ENCODE assay signal across 9 cellular contexts in the genomic region with DNA sequence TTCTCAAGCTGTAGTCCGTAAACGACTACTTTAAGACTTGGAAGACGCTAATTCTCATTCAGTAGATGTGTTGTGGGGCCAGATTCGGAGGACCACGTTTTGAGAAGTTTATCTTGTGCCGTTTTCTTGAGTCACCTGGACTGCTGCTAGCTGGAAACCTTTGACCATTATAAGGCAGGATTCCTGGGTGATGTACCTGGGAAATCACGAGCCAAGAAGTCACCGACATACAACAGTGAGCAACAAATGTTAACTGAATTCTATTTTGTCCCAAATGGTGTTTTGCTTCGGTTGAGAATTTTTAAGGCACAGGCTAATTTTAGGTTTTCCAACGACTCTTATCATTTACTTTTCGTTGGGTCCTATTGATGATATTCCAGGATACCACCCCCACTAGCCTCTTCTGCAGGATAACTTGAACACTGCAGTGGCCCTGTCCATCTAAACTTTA.
DNase-seq lines count a peak whose midpoint lies in the region; ATAC-seq and TF ChIP-seq lines count a peak whose summit lies in the region.
"Had no signal": no experiment of that assay in that cellular context is flagged by ENCODE, and none has a peak within 500 bp of the region (broad histone marks: within the 10 kb centered on the region; RNA-seq: fewer than 3 reads in every experiment).

No MANE protein-coding gene starts in this region.

- H3K9me3 Mint-ChIP-seq in activated T-cell treated with anti-CD3 and anti-CD28 coated beads, Interleukin-2, amount 50 U/mL, for 72 hours = no peaks in the 10 kb centered on the region

- H4K20me1 ChIP-seq in DND-41 (ENCODE audit: insufficient read depth, low read length) (peaks cover 4% of the 10 kb centered on the region), Loucy (ENCODE audit: insufficient read depth, low read length, poor library complexity, severe bottlenecking) (no peaks in the 10 kb centered on the region)

- peak overlapping the region; percentile 64 for H3K4me2 ChIP-seq in DND-41 (ENCODE audit: insufficient read depth, low read length)
- peak overlapping the region; percentile 89 for H3K4me2 ChIP-seq in Loucy (ENCODE audit: low read depth, low read length, poor library complexity, severe bottlenecking)

- peaks cover 17% of the 10 kb centered on the region for H3F3A ChIP-seq in Loucy (ENCODE audit: low read depth)

- H3K27me3 Mint-ChIP-seq in activated T-cell treated with anti-CD3 and anti-CD28 coated beads, Interleukin-2, amount 50 U/mL, for 72 hours (ENCODE audit: low read depth) = no peaks in the 10 kb centered on the region

- peak in 1 of 4 donors; percentile 18 for TF ChIP-seq POLR2A in esophagus squamous epithelium (IDR thresholded peaks at IDR 0.05)
- TF ChIP-seq POLR2A in prostate gland (IDR thresholded peaks at IDR 0.05) = no peak

- H3K9me2 ChIP-seq in Loucy (replicated peaks; ENCODE audit: low read depth, low read length) = no peaks in the 10 kb centered on the region

- peaks cover 0 to 3% of the 10 kb centered on the region in 2 donors for H3K36me3 Mint-ChIP-seq in activated T-cell treated with anti-CD3 and anti-CD28 coated beads, Interleukin-2, amount 50 U/mL, for 72 hours (ENCODE audit: insufficient read depth in 2 of 2)

- H3K4me3 Mint-ChIP-seq in activated T-cell treated with anti-CD3 and anti-CD28 coated beads, Interleukin-2, amount 50 U/mL, for 72 hours = no peak overlapping the region

- DNase-seq in DND-41 (no peak), esophagus squamous epithelium (lab: John Stamatoyannopoulos, UW) (no peak), prostate gland (ENCODE audit: low spot score) (no peak), NCI-H2227 treated with DMSO at 0.1 percent for 48 hours (lab: John Stamatoyannopoulos, UW) (no peak), NOMO-1 (lab: John Stamatoyannopoulos, UW; ENCODE audit: unreplicated experiment in 2 of 2) (no peak)
- DNase-seq in activated T-cell treated with anti-CD3 and anti-CD28 coated beads, Interleukin-2, amount 50 U/mL, for 72 hours = no peak

- H3K4me3 ChIP-seq in DND-41 (ENCODE audit: low read depth in 1 of 2, low read length in 2 of 2) (peak overlapping the region; percentile 79 to 83), Loucy (ENCODE audit: low read length, poor library complexity, severe bottlenecking) (peak overlapping the region; percentile 95), esophagus squamous epithelium (peak overlapping the region; percentile 35 to 64 (median 54)), prostate gland (peak overlapping the region; percentile 15 to 36)

- H2AFZ ChIP-seq in DND-41 (ENCODE audit: low read depth, low read length) (no peak overlapping the region), Loucy (ENCODE audit: low read length) (peak overlapping the region; percentile 13; the same call in 1 of the 2 replicates)

- H3K27ac ChIP-seq in DND-41 (ENCODE audit: low read length) = peak overlapping the region; percentile 99
- H3K27ac ChIP-seq in esophagus squamous epithelium = peak overlapping the region; percentile 93 to 98 (median 94)
- H3K27ac ChIP-seq in prostate gland = peak overlapping the region; percentile 86 to 89
- H3K27ac ChIP-seq: VCaP had no signal

- peaks cover 21% of the 10 kb centered on the region for H3K4me1 Mint-ChIP-seq in activated T-cell treated with anti-CD3 and anti-CD28 coated beads, Interleukin-2, amount 50 U/mL, for 72 hours (ENCODE audit: low read depth)

- ATAC-seq in DND-41 (ENCODE audit: insufficient read depth, low read depth) (peak; percentile 0; the same call in 2 of the 3 replicates), GM18909 (IDR thresholded peaks at IDR 0.05; ENCODE audit: poor library complexity, unreplicated experiment) (no peak)
- no peak for ATAC-seq in activated T-cell treated with anti-CD3 and anti-CD28 coated beads, Interleukin-2, amount 50 U/mL, for 72 hours (replicated peaks in 1 of 2)

- no peak overlapping the region for H3K27ac Mint-ChIP-seq in activated T-cell treated with anti-CD3 and anti-CD28 coated beads, Interleukin-2, amount 50 U/mL, for 72 hours

- H3K36me3 ChIP-seq in DND-41 (ENCODE audit: insufficient read depth, low read length) = peaks cover 4% of the 10 kb centered on the region; the same call in 1 of the 2 replicates
- no peaks in the 10 kb centered on the region for H3K36me3 ChIP-seq in Loucy (ENCODE audit: insufficient read depth, low read length)
- H3K36me3 ChIP-seq in esophagus squamous epithelium = no peaks in the 10 kb centered on the region
- no peaks in the 10 kb centered on the region for H3K36me3 ChIP-seq in prostate gland

- H3K4me1 ChIP-seq in DND-41 (ENCODE audit: insufficient read depth, low read length) (peaks cover 42% of the 10 kb centered on the region), Loucy (ENCODE audit: insufficient read depth, low read length, poor library complexity, severe bottlenecking) (peaks cover 27% of the 10 kb centered on the region), esophagus squamous epithelium (peaks cover 0 to 53% (median 0%) of the 10 kb centered on the region in 3 donors), prostate gland (replicated peaks) (no peaks in the 10 kb centered on the region)

- intact Hi-C loops in esophagus squamous epithelium (cut with DNase I) = no loop called here
- intact Hi-C loops in prostate gland (cut with DNase I) = loop anchor here (5.0 kb wide), 1 partner anchor 49 kb away; no protein-coding TSS in a partner anchor

- H3K79me2 ChIP-seq in DND-41 (ENCODE audit: insufficient read depth, low read length) (peaks cover 45% of the 10 kb centered on the region), Loucy (ENCODE audit: insufficient read depth, low read length) (peaks cover 17% of the 10 kb centered on the region; the same call in 1 of the 2 replicates)

- no peaks in the 10 kb centered on the region for H3K9me3 ChIP-seq in DND-41 (ENCODE audit: insufficient read depth, low read length, severe bottlenecking)
- H3K9me3 ChIP-seq in Loucy (ENCODE audit: insufficient read depth, low read depth, low read length) = no peaks in the 10 kb centered on the region
- H3K9me3 ChIP-seq in esophagus squamous epithelium = no peaks in the 10 kb centered on the region
- H3K9me3 ChIP-seq in prostate gland = no peaks in the 10 kb centered on the region

- no peak for TF ChIP-seq CTCF in DND-41 (IDR thresholded peaks at IDR 0.05; ENCODE audit: borderline replicate concordance, extremely low read depth, low read length, poor library complexity, severe bottlenecking)
- no peak for TF ChIP-seq CTCF in Loucy (conservative IDR thresholded peaks at IDR 0.05; ENCODE audit: low read length)
- TF ChIP-seq CTCF in esophagus squamous epithelium (IDR thresholded peaks at IDR 0.05) = no peak
- TF ChIP-seq CTCF in prostate gland (IDR thresholded peaks at IDR 0.05) = no peak

- WGBS in esophagus squamous epithelium, 2 donors = 1% methylated on average over 11 of the region's 11 CpGs
- 2% methylated on average over 11 of the region's 11 CpGs for WGBS in prostate gland

- H3K9ac ChIP-seq in DND-41 (ENCODE audit: low read depth, low read length) (peak overlapping the region; percentile 99), Loucy (ENCODE audit: low read depth, low read length, poor library complexity, severe bottlenecking) (peak overlapping the region; percentile 97)

- H3K27me3 ChIP-seq in DND-41 (ENCODE audit: insufficient read depth, low read length, poor library complexity) = no peaks in the 10 kb centered on the region
- no peaks in the 10 kb centered on the region for H3K27me3 ChIP-seq in Loucy (ENCODE audit: insufficient read depth, low read length, poor library complexity, severe bottlenecking)
- H3K27me3 ChIP-seq in esophagus squamous epithelium = peaks cover 0 to 54% (median 3%) of the 10 kb centered on the region in 4 donors
- H3K27me3 ChIP-seq in prostate gland (replicated peaks; ENCODE audit: insufficient read depth) = no peaks in the 10 kb centered on the region

Comparison
In these comparisons a context has a peak if more than half of its experiments do, and no peak if none do; other contexts are left out.
1. H3K4me3 ChIP-seq: peak in every context shown above with its lines; median percentile 95 in Loucy; 81 in DND-41; 54 in esophagus squamous epithelium; 26 in prostate gland.